1 cellular context compared by ENCODE assay signal in the genomic region with DNA sequence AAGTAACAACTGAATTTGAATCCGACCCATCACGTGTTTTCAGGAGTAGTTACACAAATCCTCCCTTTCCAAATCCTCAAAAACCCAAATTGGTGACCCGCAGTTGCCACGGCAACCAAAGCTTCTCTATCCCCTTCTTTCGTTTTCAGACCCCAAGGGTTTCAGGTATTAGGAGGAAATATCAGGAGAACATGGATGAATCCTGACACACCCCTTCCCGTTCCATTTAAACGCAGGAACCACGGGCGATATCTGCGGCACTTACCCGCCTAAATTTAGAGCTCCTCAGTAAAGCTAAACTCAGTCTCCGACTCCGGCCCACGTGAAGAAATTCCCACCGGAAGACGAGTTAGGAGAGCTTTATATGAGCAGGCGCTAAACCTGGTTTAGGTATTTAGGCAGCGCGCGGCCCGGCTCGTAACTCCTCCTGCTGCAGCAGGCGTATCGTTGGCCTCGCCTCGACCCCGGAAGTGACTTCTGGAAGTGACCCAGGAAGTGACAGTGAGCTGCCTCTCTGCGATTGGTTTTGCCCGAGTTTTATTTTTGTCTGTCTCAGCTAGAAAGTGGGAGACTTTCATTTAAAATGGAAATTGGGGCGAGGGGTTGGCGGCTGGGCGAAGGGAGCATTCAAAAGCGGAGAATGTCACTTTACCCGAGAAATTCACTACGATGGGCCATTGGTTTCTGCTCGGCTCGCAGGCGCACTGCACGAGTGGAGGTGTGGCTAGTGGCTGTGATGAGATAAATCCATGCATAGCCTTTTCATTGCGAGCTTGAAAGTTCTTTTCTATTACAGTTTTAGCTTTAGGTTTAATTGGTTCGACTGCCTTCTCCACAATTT.
TF ChIP-seq lines count a peak whose summit lies in the region.

TAF1A (minus strand) TSS at position 472 of the 841 bp plus-strand sequence.

TF ChIP-seq in K562, 482 proteins besides CTCF, POLR2A, EP300 and RAD21 (continued from another document and continues in another):
- TF ChIP-seq, protein P1, sequence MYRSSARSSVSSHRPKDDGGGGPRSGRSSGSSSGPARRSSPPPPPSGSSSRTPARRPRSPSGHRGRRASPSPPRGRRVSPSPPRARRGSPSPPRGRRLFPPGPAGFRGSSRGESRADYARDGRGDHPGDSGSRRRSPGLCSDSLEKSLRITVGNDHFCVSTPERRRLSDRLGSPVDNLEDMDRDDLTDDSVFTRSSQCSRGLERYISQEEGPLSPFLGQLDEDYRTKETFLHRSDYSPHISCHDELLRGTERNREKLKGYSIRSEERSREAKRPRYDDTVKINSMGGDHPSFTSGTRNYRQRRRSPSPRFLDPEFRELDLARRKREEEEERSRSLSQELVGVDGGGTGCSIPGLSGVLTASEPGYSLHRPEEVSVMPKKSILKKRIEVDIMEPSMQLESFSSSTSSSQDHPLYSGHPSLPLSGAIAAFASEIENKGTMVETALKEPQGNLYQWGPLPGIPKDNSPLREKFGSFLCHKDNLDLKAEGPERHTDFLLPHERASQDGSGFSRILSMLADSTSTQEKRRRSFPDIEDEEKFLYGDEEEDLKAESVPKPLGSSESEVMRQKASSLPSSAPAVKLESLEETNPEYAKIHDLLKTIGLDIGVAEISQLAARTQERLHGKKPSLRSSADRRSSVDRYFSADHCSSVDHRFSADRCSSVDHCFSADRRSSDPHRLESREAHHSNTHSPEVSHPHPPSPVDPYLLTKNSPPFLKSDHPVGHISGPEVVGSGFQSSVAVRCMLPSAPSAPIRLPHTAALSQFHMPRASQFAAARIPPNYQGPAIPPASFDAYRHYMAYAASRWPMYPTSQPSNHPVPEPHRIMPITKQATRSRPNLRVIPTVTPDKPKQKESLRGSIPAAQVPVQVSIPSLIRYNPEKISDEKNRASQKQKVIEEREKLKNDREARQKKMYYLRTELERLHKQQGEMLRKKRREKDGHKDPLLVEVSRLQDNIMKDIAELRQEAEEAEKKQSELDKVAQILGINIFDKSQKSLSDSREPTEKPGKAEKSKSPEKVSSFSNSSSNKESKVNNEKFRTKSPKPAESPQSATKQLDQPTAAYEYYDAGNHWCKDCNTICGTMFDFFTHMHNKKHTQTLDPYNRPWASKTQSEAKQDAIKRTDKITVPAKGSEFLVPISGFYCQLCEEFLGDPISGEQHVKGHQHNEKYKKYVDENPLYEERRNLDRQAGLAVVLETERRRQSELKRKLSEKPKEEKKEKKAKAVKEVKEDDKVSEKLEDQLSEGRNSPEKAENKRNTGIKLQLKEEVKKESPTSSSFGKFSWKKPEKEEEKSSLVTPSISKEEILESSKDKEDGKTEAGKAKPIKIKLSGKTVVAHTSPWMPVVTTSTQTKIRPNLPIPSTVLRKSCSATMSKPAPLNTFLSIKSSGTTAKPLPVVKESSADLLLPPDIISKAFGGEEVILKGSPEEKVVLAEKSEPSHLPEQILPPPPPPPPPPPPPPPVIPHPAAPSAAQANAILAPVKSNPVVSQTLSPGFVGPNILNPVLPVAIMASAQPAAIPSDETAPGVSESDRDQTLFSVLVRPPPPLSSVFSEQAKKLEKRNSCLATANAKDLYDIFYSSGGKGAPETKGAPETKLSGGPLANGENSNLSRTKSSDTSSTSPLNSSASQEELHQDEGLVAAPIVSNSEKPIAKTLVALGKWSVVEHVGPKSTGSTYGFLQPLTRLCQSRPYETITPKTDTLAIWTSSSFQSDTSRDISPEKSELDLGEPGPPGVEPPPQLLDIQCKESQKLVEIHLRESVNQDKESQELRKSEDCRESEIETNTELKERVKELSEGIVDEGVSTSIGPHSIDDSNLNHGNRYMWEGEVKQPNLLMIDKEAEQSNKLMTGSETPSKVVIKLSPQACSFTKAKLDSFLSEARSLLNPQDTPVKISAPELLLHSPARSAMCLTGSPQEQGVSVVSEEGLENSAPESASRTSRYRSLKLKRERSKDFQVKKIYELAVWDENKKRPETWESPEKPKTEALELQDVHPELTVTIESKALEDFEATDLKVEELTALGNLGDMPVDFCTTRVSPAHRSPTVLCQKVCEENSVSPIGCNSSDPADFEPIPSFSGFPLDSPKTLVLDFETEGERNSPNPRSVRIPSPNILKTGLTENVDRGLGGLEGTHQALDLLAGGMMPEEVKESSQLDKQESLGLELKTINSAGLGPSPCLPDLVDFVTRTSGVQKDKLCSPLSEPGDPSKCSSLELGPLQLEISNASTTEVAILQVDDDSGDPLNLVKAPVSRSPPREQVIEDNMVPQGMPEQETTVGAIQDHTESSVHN (IDR thresholded peaks at IDR 0.05; ENCODE audit: borderline replicate concordance in 1 of 2, low read depth in 1 of 2), result peak in 1 of 2 experiments; percentile 42; a peak in 1 of 4 replicates
- TF ChIP-seq SREBF1 (IDR thresholded peaks at IDR 0.05; ENCODE audit: borderline replicate concordance, low read depth, low read length) (no peak), CBX8 (IDR thresholded peaks at IDR 0.05; ENCODE audit: borderline replicate concordance, extremely low read depth, low read depth, low read length, poor library complexity, severe bottlenecking) (no peak), IFI16 (CRISPR knock-in tag; IDR thresholded peaks at IDR 0.05) (no peak), CREM (IDR thresholded peaks at IDR 0.05; ENCODE audit: low read depth) (peak; percentile 78), CCAR2 (IDR thresholded peaks at IDR 0.05; ENCODE audit: low read depth, low read length) (no peak), ZNF143 (CRISPR knock-in tag; IDR thresholded peaks at IDR 0.05) (peak; percentile 42; the same call in 1 of the 2 replicates), ZKSCAN3 (CRISPR knock-in tag; IDR thresholded peaks at IDR 0.05) (no peak), NR2F6 (CRISPR knock-in tag; IDR thresholded peaks at IDR 0.05) (no peak), GTF3C2 (IDR thresholded peaks at IDR 0.05; ENCODE audit: borderline replicate concordance, extremely low read depth, insufficient read length) (no peak), STAG1 (CRISPR knock-in tag; IDR thresholded peaks at IDR 0.05; ENCODE audit: borderline replicate concordance) (no peak), PURB (CRISPR knock-in tag; IDR thresholded peaks at IDR 0.05; ENCODE audit: low read depth) (no peak), ELF2 (CRISPR knock-in tag; IDR thresholded peaks at IDR 0.05) (peak; percentile 92), KLF13 (tag; IDR thresholded peaks at IDR 0.05; ENCODE audit: borderline replicate concordance, low read depth) (peak; percentile 68; the same call in 1 of the 2 replicates), HCFC1 (IDR thresholded peaks at IDR 0.05; ENCODE audit: low read depth, low read length) (peak; percentile 70), ETS2 (tag; IDR thresholded peaks at IDR 0.05; ENCODE audit: borderline replicate concordance, poor library complexity, severe bottlenecking) (no peak), SRSF3 (IDR thresholded peaks at IDR 0.05; ENCODE audit: insufficient read depth, low read length) (no peak), ZNF41 (CRISPR knock-in tag; conservative IDR thresholded peaks at IDR 0.05) (0 out of 2 replicates have a peak, but pooled peaks have one; percentile 31), MXI1 (IDR thresholded peaks at IDR 0.05; ENCODE audit: low read depth, low read length) (peak; percentile 63; the same call in 1 of the 2 replicates), KLF16 (IDR thresholded peaks at IDR 0.05) (no peak), NKRF (IDR thresholded peaks at IDR 0.05; ENCODE audit: borderline replicate concordance) (peak; percentile 97), ZBTB8A (IDR thresholded peaks at IDR 0.05; ENCODE audit: partially characterized antibody) (no peak), MEF2A (IDR thresholded peaks at IDR 0.05; ENCODE audit: control insufficient read depth, low read depth, low read length) (peak; percentile 57; the same call in 1 of the 2 replicates), SETDB1 (IDR thresholded peaks at IDR 0.05; ENCODE audit: low read length) (no peak)
- TF ChIP-seq, protein P2, sequence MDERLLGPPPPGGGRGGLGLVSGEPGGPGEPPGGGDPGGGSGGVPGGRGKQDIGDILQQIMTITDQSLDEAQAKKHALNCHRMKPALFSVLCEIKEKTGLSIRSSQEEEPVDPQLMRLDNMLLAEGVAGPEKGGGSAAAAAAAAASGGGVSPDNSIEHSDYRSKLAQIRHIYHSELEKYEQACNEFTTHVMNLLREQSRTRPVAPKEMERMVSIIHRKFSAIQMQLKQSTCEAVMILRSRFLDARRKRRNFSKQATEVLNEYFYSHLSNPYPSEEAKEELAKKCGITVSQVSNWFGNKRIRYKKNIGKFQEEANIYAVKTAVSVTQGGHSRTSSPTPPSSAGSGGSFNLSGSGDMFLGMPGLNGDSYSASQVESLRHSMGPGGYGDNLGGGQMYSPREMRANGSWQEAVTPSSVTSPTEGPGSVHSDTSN (CRISPR knock-in tag; IDR thresholded peaks at IDR 0.05; ENCODE audit: low read depth), result no peak
- TF ChIP-seq, protein P2 (tag; conservative IDR thresholded peaks at IDR 0.05; ENCODE audit: low read depth), result peak; percentile 20; the same call in 1 of the 2 replicates
- TF ChIP-seq, protein P3, sequence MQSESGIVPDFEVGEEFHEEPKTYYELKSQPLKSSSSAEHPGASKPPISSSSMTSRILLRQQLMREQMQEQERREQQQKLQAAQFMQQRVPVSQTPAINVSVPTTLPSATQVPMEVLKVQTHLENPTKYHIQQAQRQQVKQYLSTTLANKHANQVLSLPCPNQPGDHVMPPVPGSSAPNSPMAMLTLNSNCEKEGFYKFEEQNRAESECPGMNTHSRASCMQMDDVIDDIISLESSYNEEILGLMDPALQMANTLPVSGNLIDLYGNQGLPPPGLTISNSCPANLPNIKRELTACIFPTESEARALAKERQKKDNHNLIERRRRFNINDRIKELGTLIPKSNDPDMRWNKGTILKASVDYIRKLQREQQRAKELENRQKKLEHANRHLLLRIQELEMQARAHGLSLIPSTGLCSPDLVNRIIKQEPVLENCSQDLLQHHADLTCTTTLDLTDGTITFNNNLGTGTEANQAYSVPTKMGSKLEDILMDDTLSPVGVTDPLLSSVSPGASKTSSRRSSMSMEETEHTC (IDR thresholded peaks at IDR 0.05), result no peak
- TF ChIP-seq, protein P4, sequence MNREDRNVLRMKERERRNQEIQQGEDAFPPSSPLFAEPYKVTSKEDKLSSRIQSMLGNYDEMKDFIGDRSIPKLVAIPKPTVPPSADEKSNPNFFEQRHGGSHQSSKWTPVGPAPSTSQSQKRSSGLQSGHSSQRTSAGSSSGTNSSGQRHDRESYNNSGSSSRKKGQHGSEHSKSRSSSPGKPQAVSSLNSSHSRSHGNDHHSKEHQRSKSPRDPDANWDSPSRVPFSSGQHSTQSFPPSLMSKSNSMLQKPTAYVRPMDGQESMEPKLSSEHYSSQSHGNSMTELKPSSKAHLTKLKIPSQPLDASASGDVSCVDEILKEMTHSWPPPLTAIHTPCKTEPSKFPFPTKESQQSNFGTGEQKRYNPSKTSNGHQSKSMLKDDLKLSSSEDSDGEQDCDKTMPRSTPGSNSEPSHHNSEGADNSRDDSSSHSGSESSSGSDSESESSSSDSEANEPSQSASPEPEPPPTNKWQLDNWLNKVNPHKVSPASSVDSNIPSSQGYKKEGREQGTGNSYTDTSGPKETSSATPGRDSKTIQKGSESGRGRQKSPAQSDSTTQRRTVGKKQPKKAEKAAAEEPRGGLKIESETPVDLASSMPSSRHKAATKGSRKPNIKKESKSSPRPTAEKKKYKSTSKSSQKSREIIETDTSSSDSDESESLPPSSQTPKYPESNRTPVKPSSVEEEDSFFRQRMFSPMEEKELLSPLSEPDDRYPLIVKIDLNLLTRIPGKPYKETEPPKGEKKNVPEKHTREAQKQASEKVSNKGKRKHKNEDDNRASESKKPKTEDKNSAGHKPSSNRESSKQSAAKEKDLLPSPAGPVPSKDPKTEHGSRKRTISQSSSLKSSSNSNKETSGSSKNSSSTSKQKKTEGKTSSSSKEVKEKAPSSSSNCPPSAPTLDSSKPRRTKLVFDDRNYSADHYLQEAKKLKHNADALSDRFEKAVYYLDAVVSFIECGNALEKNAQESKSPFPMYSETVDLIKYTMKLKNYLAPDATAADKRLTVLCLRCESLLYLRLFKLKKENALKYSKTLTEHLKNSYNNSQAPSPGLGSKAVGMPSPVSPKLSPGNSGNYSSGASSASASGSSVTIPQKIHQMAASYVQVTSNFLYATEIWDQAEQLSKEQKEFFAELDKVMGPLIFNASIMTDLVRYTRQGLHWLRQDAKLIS (CRISPR knock-in tag; IDR thresholded peaks at IDR 0.05), result peak; percentile 46; the same call in 1 of the 2 replicates
